ENCODE assay signal across 19 cellular contexts in the genomic region with DNA sequence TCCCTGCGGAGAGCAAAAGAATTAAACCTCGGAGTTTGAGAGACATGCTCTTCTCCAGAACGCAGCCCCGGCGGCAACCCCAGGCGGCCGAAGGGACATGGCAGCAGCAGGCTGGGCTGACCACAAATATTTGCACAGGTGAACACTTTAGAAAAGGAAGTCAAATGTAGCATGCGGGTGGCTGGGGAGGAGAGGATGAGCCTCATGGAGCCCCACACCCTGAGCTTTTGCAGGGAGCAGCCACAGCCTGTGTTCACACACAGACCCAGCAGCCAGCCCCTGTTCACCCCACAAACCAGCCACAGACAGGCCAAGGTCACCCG.
DNase-seq lines count a peak whose midpoint lies in the region; ATAC-seq lines count a peak whose summit lies in the region.
"Had no signal": no experiment of that assay in that cellular context is flagged by ENCODE, and none has a peak within 500 bp of the region (broad histone marks: within the 10 kb centered on the region; RNA-seq: fewer than 3 reads in every experiment).

No MANE protein-coding gene starts in this region.

- peaks cover 7 to 18% of the 10 kb centered on the region in 2 donors for H3K4me1 ChIP-seq in mucosa of rectum (ENCODE audit: control insufficient read depth in 2 of 2, insufficient read depth in 2 of 2, low read length in 2 of 2)
- H3K4me1 ChIP-seq: heart right ventricle had no signal

- H3K36me3 ChIP-seq in mucosa of rectum (ENCODE audit: control insufficient read depth in 2 of 2, insufficient read depth in 2 of 2, low read length in 2 of 2), result no peaks in the 10 kb centered on the region
- H3K36me3 ChIP-seq: heart right ventricle, thoracic aorta, WERI-Rb-1 had no signal

- peak; percentile 12 for DNase-seq in D341Med (ENCODE audit: low spot score)
- peak; percentile 97 for DNase-seq in NCI-H146 treated with DMSO at 0.1 percent for 48 hours (lab: John Stamatoyannopoulos, UW; ENCODE audit: unreplicated experiment)
- DNase-seq in SHP77 treated with DMSO at 0.1 percent for 48 hours (lab: John Stamatoyannopoulos, UW), result peak; percentile 94
- DNase-seq in GM19238 (ENCODE audit: insufficient read length, low spot score), result no peak
- no peak for DNase-seq in islet precursor cell
- DNase-seq: activated CD4-positive, alpha-beta T cell treated with anti-CD3 and anti-CD28 coated beads, Interleukin-2, amount 10 ng/mL, durations not matched to agents 7 days and 5 days; CD4-positive, alpha-beta T cell; heart right ventricle; Karpas-422; OCI-M1; stimulated activated CD4-positive, alpha-beta T cell treated with anti-CD3 and anti-CD28 coated beads, Interleukin-4, amount 100 ng/mL, for 1 hour; stimulated activated naive CD4-positive, alpha-beta T cell treated with Interleukin-2 at 50 U/mL for 16 hours; T-helper 2 cell; WERI-Rb-1 had no signal

- no peaks in the 10 kb centered on the region for H3K27me3 ChIP-seq in mucosa of rectum (ENCODE audit: control insufficient read depth in 2 of 2, insufficient read depth in 2 of 2, low read length in 2 of 2)

- H3K9me3 ChIP-seq in mucosa of rectum (ENCODE audit: control insufficient read depth in 2 of 2, low read length in 2 of 2), result no peaks in the 10 kb centered on the region
- H3K9me3 ChIP-seq: heart right ventricle, thoracic aorta had no signal

- ATAC-seq in GM19023 (IDR thresholded peaks at IDR 0.05; ENCODE audit: unreplicated experiment) (no peak), GM18867 (IDR thresholded peaks at IDR 0.05; ENCODE audit: unreplicated experiment) (no peak)
- ATAC-seq: activated naive CD4-positive, alpha-beta T cell treated with anti-CD3 and anti-CD28 coated beads, Interleukin-2, amount 50 U/mL, for 72 hours; heart right ventricle had no signal

- H3K4me3 ChIP-seq in mucosa of rectum (ENCODE audit: low read length in 2 of 2), result peak overlapping the region in 1 of 2 donors; percentile 13
- H3K4me3 ChIP-seq: heart right ventricle, thoracic aorta had no signal

- peak overlapping the region; percentile 16 to 47 for H3K27ac ChIP-seq in mucosa of rectum (ENCODE audit: low read depth in 2 of 2, low read length in 2 of 2)
- H3K27ac ChIP-seq: heart right ventricle, thoracic aorta, WERI-Rb-1 had no signal

- H3K9ac ChIP-seq in mucosa of rectum (ENCODE audit: low read depth in 1 of 2, low read length in 2 of 2), result peak overlapping the region in 1 of 2 donors; percentile 51

Comparison
In these comparisons a context has a peak if more than half of its experiments do, and no peak if none do; other contexts are left out.
1. DNase-seq: peak in D341Med (single experiment), NCI-H146 treated with DMSO at 0.1 percent for 48 hours (single experiment) and SHP77 treated with DMSO at 0.1 percent for 48 hours (single experiment); none in GM19238 (single experiment) and islet precursor cell (single experiment).